Comparison of ENCODE assay signal across 1 cellular context in the genomic region with DNA sequence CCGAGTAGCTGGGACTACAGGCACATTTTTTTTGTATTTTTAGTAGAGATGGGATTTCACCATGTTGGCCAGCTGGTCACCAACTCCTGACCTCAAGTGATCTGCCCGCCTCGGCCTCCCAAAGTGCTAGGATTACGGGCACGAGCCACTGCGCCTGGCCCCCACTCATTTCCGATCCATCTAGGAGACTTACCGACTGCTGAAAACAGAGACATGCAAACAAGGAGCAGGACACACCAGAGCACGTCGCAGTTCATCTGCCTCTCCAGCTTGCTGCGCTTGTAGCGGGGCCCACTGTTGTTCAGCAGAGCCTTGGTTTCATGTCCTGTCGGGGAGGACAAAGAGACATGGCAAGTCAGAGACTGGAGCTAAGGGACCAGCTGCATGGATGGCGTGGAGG.
TF ChIP-seq lines count a peak whose summit lies in the region.

No MANE protein-coding gene starts in this region.

TF ChIP-seq in SK-N-SH, 30 proteins besides CTCF, POLR2A, EP300 and RAD21 (continued from another document):
- TF ChIP-seq, protein P1, sequence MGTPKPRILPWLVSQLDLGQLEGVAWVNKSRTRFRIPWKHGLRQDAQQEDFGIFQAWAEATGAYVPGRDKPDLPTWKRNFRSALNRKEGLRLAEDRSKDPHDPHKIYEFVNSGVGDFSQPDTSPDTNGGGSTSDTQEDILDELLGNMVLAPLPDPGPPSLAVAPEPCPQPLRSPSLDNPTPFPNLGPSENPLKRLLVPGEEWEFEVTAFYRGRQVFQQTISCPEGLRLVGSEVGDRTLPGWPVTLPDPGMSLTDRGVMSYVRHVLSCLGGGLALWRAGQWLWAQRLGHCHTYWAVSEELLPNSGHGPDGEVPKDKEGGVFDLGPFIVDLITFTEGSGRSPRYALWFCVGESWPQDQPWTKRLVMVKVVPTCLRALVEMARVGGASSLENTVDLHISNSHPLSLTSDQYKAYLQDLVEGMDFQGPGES (IDR thresholded peaks at IDR 0.05; ENCODE audit: low read depth, low read length) = no peak
- TF ChIP-seq POLR2AphosphoS5 (IDR thresholded peaks at IDR 0.05; ENCODE audit: low read depth, low read length) (no peak), NRF1 (IDR thresholded peaks at IDR 0.05; ENCODE audit: low read depth, low read length) (no peak)
